Comparison of ENCODE assay signal across 9 cellular contexts in the genomic region with DNA sequence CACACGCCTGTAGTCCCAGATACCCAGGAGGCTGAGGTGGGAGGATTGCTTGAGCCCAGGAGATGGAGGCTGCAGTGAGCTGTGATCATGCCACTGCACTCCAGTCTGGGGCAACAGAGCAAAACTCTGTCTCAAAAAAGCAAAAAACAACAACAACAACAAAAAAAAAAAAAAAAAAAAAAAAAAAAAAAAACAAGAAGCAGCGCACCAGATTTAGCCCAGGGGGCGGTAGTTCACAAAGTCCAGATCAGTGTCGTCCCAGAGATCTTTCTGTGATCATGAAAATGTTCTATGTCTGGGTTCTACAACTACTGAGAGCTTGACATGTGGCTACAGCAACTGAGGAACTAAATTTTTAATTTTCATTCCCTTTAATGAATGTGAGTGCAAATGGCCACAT. TPM values are rescaled to one million over a fixed set of nuclear protein-coding genes. Genes with fewer than 3 reads are reported as not detected.
DNase-seq lines count a peak whose midpoint lies in the region; ATAC-seq, FAIRE-seq and TF ChIP-seq lines count a peak whose summit lies in the region.
"Had no signal": no experiment of that assay in that cellular context is flagged by ENCODE, and none has a peak within 500 bp of the region (broad histone marks: within the 10 kb centered on the region; RNA-seq: fewer than 3 reads in every experiment).

No MANE protein-coding gene starts in this region.

- H3K36me3 Mint-ChIP-seq in nephron (ENCODE audit: low read depth) = no peaks in the 10 kb centered on the region

- no peaks in the 10 kb centered on the region for H3K4me1 Mint-ChIP-seq in nephron
- H3K4me1 Mint-ChIP-seq: activated CD8-positive, alpha-beta memory T cell treated with anti-CD3 and anti-CD28 coated beads, Interleukin-2, amount 10 ng/mL, durations not matched to agents 7 days and 5 days had no signal

- H3K4me3 ChIP-seq in DOHH2 (ENCODE audit: low read length) = no peak overlapping the region
- no peak overlapping the region for H3K4me3 ChIP-seq in cardiac fibroblast (replicated peaks in 1 of 2; ENCODE audit: low read depth in 2 of 2, low read length in 2 of 2)
- H3K4me3 ChIP-seq in tibial nerve = no peak overlapping the region

- TF ChIP-seq EP300 in tibial nerve (IDR thresholded peaks at IDR 0.05) = no peak

- TF ChIP-seq CTCF in DOHH2 (IDR thresholded peaks at IDR 0.05; ENCODE audit: low read depth, low read length, poor library complexity, severe bottlenecking) (peak; percentile 43), cardiac fibroblast (IDR thresholded peaks at IDR 0.05; ENCODE audit: low read depth, low read length) (peak; percentile 42), nephron (IDR thresholded peaks at IDR 0.05; ENCODE audit: unreplicated experiment in 3 of 3) (peak in 2 of 3 experiments; percentile 12 to 43), tibial nerve (IDR thresholded peaks at IDR 0.05) (no peak)

- no peaks in the 10 kb centered on the region for H3K36me3 ChIP-seq in DOHH2 (ENCODE audit: control insufficient read depth, low read length)
- H3K36me3 ChIP-seq in tibial nerve = peaks cover 0 to 49% (median 0%) of the 10 kb centered on the region in 3 donors

- no peak overlapping the region for H3K27ac Mint-ChIP-seq in nephron
- H3K27ac Mint-ChIP-seq: activated CD8-positive, alpha-beta memory T cell treated with anti-CD3 and anti-CD28 coated beads, Interleukin-2, amount 10 ng/mL, durations not matched to agents 7 days and 5 days had no signal

- no peaks in the 10 kb centered on the region for H4K20me1 ChIP-seq in DOHH2 (ENCODE audit: control insufficient read depth, insufficient read depth, low read depth, low read length)

- WGBS in tibial nerve, 2 donors = 59 to 75% methylated on average over 4 of the region's 4 CpGs

- no peak for ATAC-seq in GM18870 (IDR thresholded peaks at IDR 0.05; ENCODE audit: unreplicated experiment)
- ATAC-seq: activated CD8-positive, alpha-beta memory T cell treated with anti-CD3 and anti-CD28 coated beads, Interleukin-2, amount 10 ng/mL, durations not matched to agents 7 days and 5 days had no signal

- DNase-seq in LHCN-M2 (ENCODE audit: low read depth) (peak; percentile 57), cardiac fibroblast (ENCODE audit: low read depth in 2 of 2) (peak; percentile 7 to 37), frontal cortex (ENCODE audit: low spot score in 2 of 2) (no peak), tibial nerve (ENCODE audit: low spot score in 2 of 2) (no peak), NCI-H1105 treated with DMSO at 0.1 percent for 48 hours (lab: John Stamatoyannopoulos, UW) (no peak)
- DNase-seq: activated CD8-positive, alpha-beta memory T cell treated with anti-CD3 and anti-CD28 coated beads, Interleukin-2, amount 10 ng/mL, durations not matched to agents 7 days and 5 days had no signal

- H3K9me2 ChIP-seq in DOHH2 (replicated peaks; ENCODE audit: control insufficient read depth, low read length) = no peaks in the 10 kb centered on the region

- H3K4me1 ChIP-seq in DOHH2 (ENCODE audit: control insufficient read depth, low read length) (peaks cover 2% of the 10 kb centered on the region), tibial nerve (no peaks in the 10 kb centered on the region)

- H3K27me3 Mint-ChIP-seq in nephron (ENCODE audit: low read depth) = peaks cover 64% of the 10 kb centered on the region
- H3K27me3 Mint-ChIP-seq: activated CD8-positive, alpha-beta memory T cell treated with anti-CD3 and anti-CD28 coated beads, Interleukin-2, amount 10 ng/mL, durations not matched to agents 7 days and 5 days had no signal

- FAIRE-seq in frontal cortex (lab: Jason Lieb, UNC) = no peak

- H3K9me3 ChIP-seq in DOHH2 (ENCODE audit: control insufficient read depth, insufficient read depth, low read length) = no peaks in the 10 kb centered on the region
- H3K9me3 ChIP-seq in tibial nerve = no peaks in the 10 kb centered on the region

- H3K4me2 ChIP-seq in DOHH2 (ENCODE audit: low read length) = no peak overlapping the region

- H3K27me3 ChIP-seq in DOHH2 (ENCODE audit: control insufficient read depth, low read length) (no peaks in the 10 kb centered on the region), tibial nerve (no peaks in the 10 kb centered on the region)

- no peaks in the 10 kb centered on the region for H3K79me2 ChIP-seq in DOHH2 (ENCODE audit: control insufficient read depth, low read length)

- H3K27ac ChIP-seq in DOHH2 (ENCODE audit: low read depth, low read length) (no peak overlapping the region), tibial nerve (no peak overlapping the region)

- no peak for TF ChIP-seq POLR2A in tibial nerve (IDR thresholded peaks at IDR 0.05)

- H3K9me3 Mint-ChIP-seq in nephron = no peaks in the 10 kb centered on the region

- H3K4me3 Mint-ChIP-seq in nephron = no peak overlapping the region
- H3K4me3 Mint-ChIP-seq: activated CD8-positive, alpha-beta memory T cell treated with anti-CD3 and anti-CD28 coated beads, Interleukin-2, amount 10 ng/mL, durations not matched to agents 7 days and 5 days had no signal

- no peaks in the 10 kb centered on the region for H3F3A ChIP-seq in DOHH2 (ENCODE audit: control insufficient read depth, insufficient read depth)

RNA-seq across cellular contexts. Expression of gene OAS2, which starts 27.4 kb away (rescaled TPM):
- total RNA-seq in LHCN-M2 (2014; rRNA removed) (2.9 and 9.9 TPM in 2 replicates), frontal cortex (0.82 TPM), tibial nerve (10 to 100 TPM in 1 of 4 donors, 1 to 10 TPM in 3; 3.1 to 28.4 (median 6.3) TPM)
- 0.38 TPM for polyA plus RNA-seq in LHCN-M2 (2012)

RNA-seq across cellular contexts. Expression of gene DTX1, which starts 50.8 kb away (rescaled TPM):
- 0.11 TPM in 1 of 2 replicates, not detected in the other for total RNA-seq in LHCN-M2 (2014; rRNA removed)
- polyA plus RNA-seq in LHCN-M2 (2012) = not detected
- total RNA-seq in frontal cortex = 18.3 TPM
- 10 to 100 TPM; 17.3 to 38.1 (median 25.4) TPM for total RNA-seq in tibial nerve

Comparison
In these comparisons a context has a peak if more than half of its experiments do, and no peak if none do; other contexts are left out.
1. CTCF ChIP-seq: peak in DOHH2 (single experiment), cardiac fibroblast (single experiment) and nephron (2 of 3); none in tibial nerve (0 of 5).
2. DNase-seq: peak in LHCN-M2 (single experiment) and cardiac fibroblast (2 of 2); none in frontal cortex (0 of 2), tibial nerve (0 of 2) and NCI-H1105 treated with DMSO at 0.1 percent for 48 hours (single experiment).
3. RNA of gene DTX1, which starts 50.8 kb away (total RNA-seq): 17.3 to 38.1 TPM in tibial nerve and 18.3 TPM in frontal cortex (single experiment); 0.11 TPM in LHCN-M2; every median in the first group is over 10 times any median in the second.